In the genomic region with DNA sequence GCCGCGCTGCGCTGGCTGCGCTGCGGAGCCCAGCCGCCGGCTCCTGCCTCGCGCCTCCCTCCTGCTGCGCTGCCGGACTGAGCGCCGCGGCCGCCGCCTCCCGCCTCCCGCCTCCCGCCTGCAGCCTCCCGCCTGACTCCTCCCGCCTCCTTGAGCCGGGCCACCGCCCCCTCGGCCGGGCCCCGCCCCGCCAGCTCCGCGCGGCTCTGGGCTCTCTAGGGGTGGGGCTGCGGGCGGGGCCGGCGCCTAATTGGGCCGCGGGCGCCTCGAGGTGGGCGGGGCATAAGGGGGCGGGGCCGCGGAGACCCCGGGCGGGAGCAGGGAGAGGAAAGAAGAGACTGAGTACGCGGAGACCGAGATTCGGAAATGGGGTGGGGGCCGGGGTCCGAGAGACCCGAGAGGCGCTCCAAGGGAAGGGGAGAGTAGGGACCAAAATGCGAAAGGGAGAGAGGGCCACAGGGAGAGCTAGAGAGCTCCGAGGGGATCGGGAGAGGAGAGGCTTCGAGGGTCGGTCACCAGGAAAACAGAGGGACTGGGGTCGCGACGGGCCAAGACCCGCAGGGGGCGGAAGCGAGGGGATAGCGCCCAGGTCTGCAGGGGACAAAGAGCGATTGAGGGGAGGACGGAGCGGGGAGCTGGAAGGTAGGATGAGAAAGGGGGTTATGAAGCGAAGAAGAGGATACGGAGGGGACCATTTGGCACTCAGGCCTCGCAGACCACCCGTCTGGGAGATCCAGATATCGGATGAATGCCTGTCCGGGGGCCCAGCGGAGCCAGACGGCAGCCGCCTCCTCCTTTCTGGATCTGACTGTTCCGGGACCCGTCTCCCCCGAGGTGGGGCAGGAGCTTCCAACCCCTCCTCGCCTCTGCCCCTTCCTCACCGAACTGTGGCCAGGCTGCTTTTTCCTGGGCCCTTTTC, we compare ENCODE assay signal across 8 cellular contexts. TPM values are rescaled to one million over a fixed set of nuclear protein-coding genes. Genes with fewer than 3 reads are reported as not detected.
DNase-seq lines count a peak whose midpoint lies in the region; ATAC-seq lines count a peak whose summit lies in the region.

A gene (minus strand): TSS at position 79 of the 919 bp plus-strand sequence. CDS start 255 bp downstream, outside the sequence.

- DNase-seq in 8988T = peak; percentile 100
- peak; percentile 97 for DNase-seq in NCI-H2227 (lab: John Stamatoyannopoulos, UW; ENCODE audit: unreplicated experiment)
- DNase-seq in activated CD4-positive, alpha-beta T cell treated with anti-CD3 and anti-CD28 coated beads for 24 hours (ENCODE audit: low read depth in 2 of 2) = peak; percentile 82 to 86
- DNase-seq in cerebellum (ENCODE audit: low spot score) = peak; percentile 91
- peak; percentile 89 to 93 for DNase-seq in left colon
- DNase-seq in stimulated activated CD4-positive, alpha-beta T cell treated with anti-CD3 and anti-CD28 coated beads, Interleukin-1b, Interleukin-23, amount 100 ng/mL, for 1 hour (ENCODE audit: low read depth in 2 of 2) = peak; percentile 66 to 88

- ATAC-seq in GM18520 (IDR thresholded peaks at IDR 0.05; ENCODE audit: unreplicated experiment) = peak; percentile 42
- peak; percentile 75 for ATAC-seq in HG03108 (IDR thresholded peaks at IDR 0.05; ENCODE audit: unreplicated experiment)
- peak; percentile 100 for ATAC-seq in left colon

- intact Hi-C loops in left colon (cut with DNase I, micrococcal nuclease) = no loop called here

RNA-seq across cellular contexts. Expression of the gene that starts here (rescaled TPM):
- total RNA-seq in cerebellum = 4.3 TPM
- 1 to 10 TPM in 1 of 2 donors, under 1 TPM in 1; 0.58 to 3.1 TPM for total RNA-seq in left colon

Comparison
In these comparisons a context has a peak if more than half of its experiments do, and no peak if none do; other contexts are left out.
1. Peak in every context shown above with its lines: DNase-seq and ATAC-seq.
2. ATAC-seq: peak in every context shown above with its lines; median percentile 100 in left colon; 75 in HG03108; 42 in GM18520.